Comparison of ENCODE assay signal across 16 cellular contexts in the genomic region with DNA sequence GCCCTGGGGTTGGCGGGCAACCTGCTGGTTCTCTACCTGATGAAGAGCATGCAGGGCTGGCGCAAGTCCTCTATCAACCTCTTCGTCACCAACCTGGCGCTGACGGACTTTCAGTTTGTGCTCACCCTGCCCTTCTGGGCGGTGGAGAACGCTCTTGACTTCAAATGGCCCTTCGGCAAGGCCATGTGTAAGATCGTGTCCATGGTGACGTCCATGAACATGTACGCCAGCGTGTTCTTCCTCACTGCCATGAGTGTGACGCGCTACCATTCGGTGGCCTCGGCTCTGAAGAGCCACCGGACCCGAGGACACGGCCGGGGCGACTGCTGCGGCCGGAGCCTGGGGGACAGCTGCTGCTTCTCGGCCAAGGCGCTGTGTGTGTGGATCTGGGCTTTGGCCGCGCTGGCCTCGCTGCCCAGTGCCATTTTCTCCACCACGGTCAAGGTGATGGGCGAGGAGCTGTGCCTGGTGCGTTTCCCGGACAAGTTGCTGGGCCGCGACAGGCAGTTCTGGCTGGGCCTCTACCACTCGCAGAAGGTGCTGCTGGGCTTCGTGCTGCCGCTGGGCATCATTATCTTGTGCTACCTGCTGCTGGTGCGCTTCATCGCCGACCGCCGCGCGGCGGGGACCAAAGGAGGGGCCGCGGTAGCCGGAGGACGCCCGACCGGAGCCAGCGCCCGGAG. TPM values are rescaled to one million over a fixed set of nuclear protein-coding genes. Genes with fewer than 3 reads are reported as not detected.
DNase-seq lines count a peak whose midpoint lies in the region; ATAC-seq, FAIRE-seq and TF ChIP-seq lines count a peak whose summit lies in the region.
"Had no signal": no experiment of that assay in that cellular context is flagged by ENCODE, and none has a peak within 500 bp of the region (broad histone marks: within the 10 kb centered on the region; RNA-seq: fewer than 3 reads in every experiment).

No MANE protein-coding gene starts in this region.

- TF ChIP-seq CTCF in adrenal gland (IDR thresholded peaks at IDR 0.05) (no peak), fibroblast of pulmonary artery (IDR thresholded peaks at IDR 0.05; ENCODE audit: low read length, missing control alignments) (no peak), gastrocnemius medialis (IDR thresholded peaks at IDR 0.05 in 4 of 5, conservative IDR thresholded peaks at IDR 0.05 in 1 of 5) (no peak), mucosa of descending colon (IDR thresholded peaks at IDR 0.05) (no peak), PC-3 (conservative IDR thresholded peaks at IDR 0.05; ENCODE audit: low read depth, low read length) (no peak)

- in situ Hi-C loops in gastrocnemius medialis (cut with MboI; ENCODE audit: low sequenced_read_pairs in 4 of 4): loop anchor here in 2 of 4 donors (25.0 kb wide), 1 partner anchor 500 kb away; a partner anchor contains a TSS

- ATAC-seq in gastrocnemius medialis (no peak), mucosa of descending colon (no peak), PC-3 (no peak)
- ATAC-seq: stimulated activated naive B cell treated with anti-CD40 and anti-IgM and Interleukin-4, amounts not matched to agents 10 μg/mL and 1 μg/mL and 100 μg/mL, for 72 hours had no signal

- H3K9me3 ChIP-seq in adrenal gland (replicated peaks in 1 of 3) (no peaks in the 10 kb centered on the region), gastrocnemius medialis (no peaks in the 10 kb centered on the region), mucosa of descending colon (no peaks in the 10 kb centered on the region), PC-3 (ENCODE audit: low read length) (no peaks in the 10 kb centered on the region)

- no peaks in the 10 kb centered on the region for H3K79me2 ChIP-seq in PC-3 (ENCODE audit: low read length)

- H3K27ac ChIP-seq in adrenal gland (no peak overlapping the region), gastrocnemius medialis (no peak overlapping the region), PC-3 (ENCODE audit: low read length) (no peak overlapping the region)
- H3K27ac ChIP-seq: epithelial cell of prostate had no signal

- no peaks in the 10 kb centered on the region for H4K20me1 ChIP-seq in PC-3 (ENCODE audit: low read length)

- no peak overlapping the region for H3K9ac ChIP-seq in PC-3 (ENCODE audit: low read length)

- H3K9me2 ChIP-seq in PC-3 (replicated peaks; ENCODE audit: low read length): no peaks in the 10 kb centered on the region

- DNase-seq in GM12891 (ENCODE audit: insufficient read length, low spot score): no peak
- DNase-seq in adrenal gland: peak in 4 of 7 donors; percentile 26 to 43 (median 35)
- no peak for DNase-seq in fibroblast of pulmonary artery (ENCODE audit: low read depth)
- DNase-seq in gastrocnemius medialis: no peak
- no peak for DNase-seq in mucosa of gallbladder (ENCODE audit: low spot score)
- no peak for DNase-seq in mucosa of descending colon
- DNase-seq in PC-3: no peak
- DNase-seq: CD4-positive, CD25-positive, alpha-beta regulatory T cell; NK-92 treated with Interleukin-12 subunit alpha and Interleukin-12 subunit beta, amount 100 ng/mL, for 24 hours; small intestine; stimulated activated naive B cell treated with anti-CD40 and anti-IgM and Interleukin-4, amounts not matched to agents 10 μg/mL and 1 μg/mL and 100 μg/mL, for 72 hours had no signal

- H3K27me3 ChIP-seq in adrenal gland (peaks cover 19% of the 10 kb centered on the region), gastrocnemius medialis (peaks cover 43 to 55% (median 48%) of the 10 kb centered on the region in 3 donors), PC-3 (ENCODE audit: low read length) (no peaks in the 10 kb centered on the region)

- no peak for TF ChIP-seq POLR2A in GM12891 (IDR thresholded peaks at IDR 0.05; ENCODE audit: low read depth, low read length)
- TF ChIP-seq POLR2A in adrenal gland (IDR thresholded peaks at IDR 0.05): no peak
- TF ChIP-seq POLR2A in gastrocnemius medialis (IDR thresholded peaks at IDR 0.05): no peak

- no peaks in the 10 kb centered on the region for H3K36me3 ChIP-seq in adrenal gland (replicated peaks in 1 of 2)
- H3K36me3 ChIP-seq in gastrocnemius medialis: no peaks in the 10 kb centered on the region
- no peaks in the 10 kb centered on the region for H3K36me3 ChIP-seq in mucosa of descending colon (ENCODE audit: low read depth)
- no peaks in the 10 kb centered on the region for H3K36me3 ChIP-seq in PC-3 (ENCODE audit: low read depth, low read length)

- intact Hi-C loops in adrenal gland (cut with DNase I) (loop anchor here (10.0 kb wide), 3 partner anchors 82 to 502 kb away; no protein-coding TSS in a partner anchor), gastrocnemius medialis (cut with DNase I; ENCODE audit: low total_unique reads) (no loop called here), mucosa of descending colon (cut with DNase I, micrococcal nuclease) (loop anchor here in 1 of 2 donors (10.0 kb wide), 1 partner anchor 502 kb away; no protein-coding TSS in a partner anchor), PC-3 (cut with micrococcal nuclease) (no loop called here)

- CTCF ChIA-PET in PC-3 (lab: Charles Lee): no interaction called here

- BruUV-seq in PC-3 (replicated peaks; lab: Mats Ljungman, UMichigan): no TSS peak

- POLR2A ChIA-PET in PC-3 (lab: Charles Lee; ENCODE audit: unreplicated experiment): no interaction called here

- H2AFZ ChIP-seq in PC-3 (ENCODE audit: low read length): no peak overlapping the region

- H3F3A ChIP-seq in PC-3 (ENCODE audit: low read length, unreplicated experiment): no peaks in the 10 kb centered on the region

- no peak overlapping the region for H3K4me2 ChIP-seq in PC-3 (ENCODE audit: low read length)

- H3K4me3 ChIP-seq in adrenal gland: peak overlapping the region in 1 of 4 donors; percentile 30
- H3K4me3 ChIP-seq in fibroblast of pulmonary artery (replicated peaks; ENCODE audit: low read depth, low read length): peak overlapping the region; percentile 59
- H3K4me3 ChIP-seq in gastrocnemius medialis: peak overlapping the region in 3 of 4 donors; percentile 30 to 46 (median 32)
- H3K4me3 ChIP-seq in mucosa of descending colon: no peak overlapping the region
- no peak overlapping the region for H3K4me3 ChIP-seq in PC-3 (ENCODE audit: low read length)

- H3K4me1 ChIP-seq in adrenal gland (replicated peaks in 1 of 2) (peaks cover 0 to 27% of the 10 kb centered on the region in 2 donors), gastrocnemius medialis (peaks cover 0 to 7% of the 10 kb centered on the region in 2 donors), mucosa of descending colon (ENCODE audit: low read depth) (no peaks in the 10 kb centered on the region), PC-3 (ENCODE audit: insufficient read depth, low read length) (peaks cover 14% of the 10 kb centered on the region)

- peak; percentile 38 for FAIRE-seq in GM12891 (lab: Jason Lieb, UNC)
- FAIRE-seq: H54, small intestine had no signal

- WGBS in adrenal gland, 4 donors: 21 to 43% (median 33%) methylated on average over 15 to 53 of the region's 53 CpGs

TF ChIP-seq in GM12891, 5 proteins besides CTCF, POLR2A, EP300 and RAD21:
- TF ChIP-seq SPI1 (IDR thresholded peaks at IDR 0.05; ENCODE audit: low read depth, low read length) (no peak), PAX5 (IDR thresholded peaks at IDR 0.05; ENCODE audit: insufficient read depth, low read length, severe bottlenecking) (no peak), TAF1 (IDR thresholded peaks at IDR 0.05; ENCODE audit: low read depth, low read length) (no peak), POLR2AphosphoS5 (IDR thresholded peaks at IDR 0.05; ENCODE audit: low read depth, low read length) (no peak), POU2F2 (IDR thresholded peaks at IDR 0.05; ENCODE audit: low read depth, low read length) (no peak)

RNA-seq across cellular contexts. Expression of a gene that starts 1.0 kb away (rescaled TPM):
- polyA plus RNA-seq in GM12891 (2012; ENCODE audit: low read depth, missing spikeins): not detected
- total RNA-seq in adrenal gland (1 to 10 TPM in 2 of 8 donors, under 1 TPM in 4, not detected in 2; 0.14 to 9.7 (median 0.63) TPM), gastrocnemius medialis (not detected), mucosa of gallbladder (not detected), mucosa of descending colon (not detected), PC-3 (2014; rRNA removed) (not detected in 2 replicates)
- under 1 TPM in 1 of 3 donors, not detected in 2; 0.60 TPM for polyA plus RNA-seq in adrenal gland
- total RNA-seq: activated naive CD4-positive, alpha-beta T cell treated with anti-CD3 and anti-CD28 coated beads, Interleukin-2, amount 50 U/mL, for 72 hours; CD4-positive, CD25-positive, alpha-beta regulatory T cell; chondrocyte; liver had no signal
- polyA plus RNA-seq: CD4-positive, CD25-positive, alpha-beta regulatory T cell; liver; small intestine had no signal

RNA-seq across cellular contexts. Expression of a gene that starts 45.4 kb away (rescaled TPM):
- polyA plus RNA-seq in GM12891 (2012; ENCODE audit: low read depth, missing spikeins): 18.8 TPM
- total RNA-seq in adrenal gland (10 to 100 TPM in 6 of 8 donors, 1 to 10 TPM in 2; 2.1 to 25.4 (median 14.3) TPM), gastrocnemius medialis (1 to 10 TPM in 3 of 4 donors, under 1 TPM in 1; 0.49 to 3.1 (median 2.5) TPM), mucosa of gallbladder (2.2 TPM), mucosa of descending colon (1 to 10 TPM in 1 of 3 donors, under 1 TPM in 2; 0.69 to 2.9 (median 0.72) TPM), PC-3 (2014; rRNA removed) (0.18 and 3.3 TPM in 2 replicates)
- polyA plus RNA-seq in adrenal gland: 1 to 10 TPM; 1.9 to 9.0 (median 5.1) TPM
- total RNA-seq: activated naive CD4-positive, alpha-beta T cell treated with anti-CD3 and anti-CD28 coated beads, Interleukin-2, amount 50 U/mL, for 72 hours; CD4-positive, CD25-positive, alpha-beta regulatory T cell had no signal
- polyA plus RNA-seq: CD4-positive, CD25-positive, alpha-beta regulatory T cell had no signal

RNA-seq across cellular contexts. Expression of a gene that starts 47.3 kb away (rescaled TPM):
- not detected for polyA plus RNA-seq in GM12891 (2012; ENCODE audit: low read depth, missing spikeins)
- not detected for total RNA-seq in adrenal gland
- polyA plus RNA-seq in adrenal gland: under 1 TPM in 2 of 3 donors, not detected in 1; 0.03 to 0.16 TPM
- not detected for total RNA-seq in gastrocnemius medialis
- 0.66 TPM for total RNA-seq in mucosa of gallbladder
- total RNA-seq in mucosa of descending colon: 1 to 10 TPM in 2 of 3 donors, under 1 TPM in 1; 0.28 to 1.2 (median 1.0) TPM
- total RNA-seq in PC-3 (2014; rRNA removed): not detected in 2 replicates
- total RNA-seq: CD4-positive, CD25-positive, alpha-beta regulatory T cell had no signal
- polyA plus RNA-seq: CD4-positive, CD25-positive, alpha-beta regulatory T cell; small intestine had no signal

Comparison
In these comparisons a context has a peak if more than half of its experiments do, and no peak if none do; other contexts are left out.
1. DNase-seq: peak in adrenal gland (4 of 7); none in GM12891 (single experiment), fibroblast of pulmonary artery (single experiment), gastrocnemius medialis (0 of 2), mucosa of gallbladder (single experiment), mucosa of descending colon (0 of 3) and PC-3 (single experiment).
2. H3K4me3 ChIP-seq: peak in fibroblast of pulmonary artery (single experiment) and gastrocnemius medialis (3 of 4); none in mucosa of descending colon (single experiment) and PC-3 (single experiment).
3. intact Hi-C loops: an anchor here in adrenal gland (10.0 kb wide); none called in gastrocnemius medialis and PC-3.